10 cellular contexts compared by ENCODE assay signal in genomic region chr16:81715358-81716196, GRCh38.
DNase-seq lines count a peak whose midpoint lies in the region; ATAC-seq lines count a peak whose summit lies in the region.
"Had no signal": no experiment of that assay in that cellular context is flagged by ENCODE, and none has a peak within 500 bp of the region (broad histone marks: within the 10 kb centered on the region; RNA-seq: fewer than 3 reads in every experiment).

No MANE protein-coding gene starts in this region.

- H3K36me3 Mint-ChIP-seq in activated naive CD8-positive, alpha-beta T cell: no peaks in the 10 kb centered on the region

- peak overlapping the region; percentile 35 for H3K27ac Mint-ChIP-seq in activated naive CD8-positive, alpha-beta T cell

- DNase-seq in CD1c-positive myeloid dendritic cell (ENCODE audit: extremely low spot score): peak; percentile 15
- no peak for DNase-seq in NCI-H524 (lab: John Stamatoyannopoulos, UW)
- no peak for DNase-seq in left lobe of liver (ENCODE audit: low spot score)
- no peak for DNase-seq in NCI-H2227 (lab: John Stamatoyannopoulos, UW; ENCODE audit: unreplicated experiment)
- DNase-seq: COR-L47, NCI-H1436 had no signal

- H3K9me3 Mint-ChIP-seq in activated naive CD8-positive, alpha-beta T cell (ENCODE audit: low read depth): no peaks in the 10 kb centered on the region

- H3K4me1 Mint-ChIP-seq in activated naive CD8-positive, alpha-beta T cell (ENCODE audit: low read depth): peaks cover 44% of the 10 kb centered on the region

- H3K27me3 Mint-ChIP-seq in activated naive CD8-positive, alpha-beta T cell: no peaks in the 10 kb centered on the region

- peak; percentile 60 for ATAC-seq in GM19395 (IDR thresholded peaks at IDR 0.05; ENCODE audit: unreplicated experiment)
- ATAC-seq in HG03139 (IDR thresholded peaks at IDR 0.05; ENCODE audit: unreplicated experiment): peak; percentile 39
- ATAC-seq in left lobe of liver: no peak
- no peak for ATAC-seq in esophagus mucosa

- H3K4me3 Mint-ChIP-seq in activated naive CD8-positive, alpha-beta T cell: peak overlapping the region; percentile 49

Comparison
In these comparisons a context has a peak if more than half of its experiments do, and no peak if none do; other contexts are left out.
1. ATAC-seq: peak in GM19395 (single experiment) and HG03139 (single experiment); none in left lobe of liver (single experiment) and esophagus mucosa (single experiment).